In the genomic region with DNA sequence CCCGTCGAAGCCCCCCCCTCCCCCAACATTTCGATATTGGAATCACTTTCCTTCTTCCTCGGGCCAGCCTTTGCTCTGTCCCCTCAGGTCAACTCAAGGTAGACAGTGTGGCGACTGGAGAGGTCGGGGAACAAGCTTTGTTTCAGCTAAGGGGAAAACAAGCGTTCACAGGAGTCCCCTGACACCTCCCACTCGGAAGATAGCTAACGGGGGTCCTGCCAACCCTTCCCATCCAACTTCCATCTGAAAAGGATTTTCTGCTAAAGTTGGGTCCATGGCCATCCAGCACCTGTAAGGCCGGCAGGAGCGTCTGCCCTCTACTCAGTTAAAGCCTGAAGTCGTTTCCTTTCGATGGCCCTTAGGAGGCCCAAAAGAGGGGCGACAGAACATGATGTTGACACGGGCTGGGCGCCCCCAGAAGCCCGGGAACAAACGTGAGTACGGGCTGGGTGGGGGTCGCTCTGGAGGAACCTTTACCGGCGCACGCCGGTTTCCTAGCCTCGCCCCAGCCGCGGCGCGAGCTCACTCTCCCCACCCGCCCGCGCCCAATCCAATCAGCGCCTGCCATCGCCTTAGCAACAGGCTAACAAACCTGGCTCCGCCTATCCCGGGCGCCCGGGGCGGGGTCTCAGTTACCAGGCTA, we compare ENCODE assay signal across 8 cellular contexts. TPM values are rescaled to one million over a fixed set of nuclear protein-coding genes. Genes with fewer than 3 reads are reported as not detected.
A peak's percentile ranks its signal among the peaks of the same experiment; 100 is the strongest.
DNase-seq lines count a peak whose midpoint lies in the region; ATAC-seq lines count a peak whose summit lies in the region.

No MANE protein-coding gene starts in this region.

- peaks cover 29% of the 10 kb centered on the region for H3K36me3 Mint-ChIP-seq in CD4-positive, CD25-positive, alpha-beta regulatory T cell
- H3K36me3 Mint-ChIP-seq in activated CD8-positive, alpha-beta T cell treated with anti-CD3 and anti-CD28 coated beads, Interleukin-2, amount 10 ng/mL, durations not matched to agents 7 days and 5 days (ENCODE audit: low read depth), result peaks cover 32% of the 10 kb centered on the region

- CTCF ChIA-PET in activated CD8-positive, alpha-beta T cell treated with anti-CD3 and anti-CD28 coated beads, Interleukin-2, amount 10 ng/mL, durations not matched to agents 7 days and 5 days (lab: Charles Lee), result interaction anchor here (0.7 to 1.6 kb wide), 6 partner anchors 66 to 216 kb away, joined by 3 to 6 read pairs (median 4); no protein-coding TSS in a partner anchor

- H3K27me3 ChIP-seq in CD4-positive, CD25-positive, alpha-beta regulatory T cell (ENCODE audit: control insufficient read depth, insufficient read depth, low read length), result no peaks in the 10 kb centered on the region
- no peaks in the 10 kb centered on the region for H3K27me3 ChIP-seq in ectodermal cell (ENCODE audit: control insufficient read depth, insufficient read depth, low read length, poor library complexity, severe bottlenecking)

- H3K27me3 Mint-ChIP-seq in CD4-positive, CD25-positive, alpha-beta regulatory T cell, result peaks cover 4% of the 10 kb centered on the region
- no peaks in the 10 kb centered on the region for H3K27me3 Mint-ChIP-seq in activated CD8-positive, alpha-beta T cell treated with anti-CD3 and anti-CD28 coated beads, Interleukin-2, amount 10 ng/mL, durations not matched to agents 7 days and 5 days (ENCODE audit: low read depth)

- POLR2A ChIA-PET in activated CD8-positive, alpha-beta T cell treated with anti-CD3 and anti-CD28 coated beads, Interleukin-2, amount 10 ng/mL, durations not matched to agents 7 days and 5 days (lab: Charles Lee), result interaction anchor here (0.6 to 2.2 kb wide), 33 partner anchors 9 to 971 kb away, joined by 3 to 36 read pairs (median 4); a partner anchor contains a TSS

- ATAC-seq in CD4-positive, CD25-positive, alpha-beta regulatory T cell (ENCODE audit: low read depth in 2 of 2), result peak; percentile 59 to 63
- peak; percentile 47 for ATAC-seq in GM19463 (IDR thresholded peaks at IDR 0.05; ENCODE audit: unreplicated experiment)
- ATAC-seq in activated CD8-positive, alpha-beta T cell treated with anti-CD3 and anti-CD28 coated beads, Interleukin-2, amount 10 ng/mL, durations not matched to agents 7 days and 5 days, result peak; percentile 59

- H3K27ac Mint-ChIP-seq in CD4-positive, CD25-positive, alpha-beta regulatory T cell, result peak overlapping the region; percentile 99 to 100 (median 100)
- peak overlapping the region; percentile 99 for H3K27ac Mint-ChIP-seq in activated CD8-positive, alpha-beta T cell treated with anti-CD3 and anti-CD28 coated beads, Interleukin-2, amount 10 ng/mL, durations not matched to agents 7 days and 5 days

- no peaks in the 10 kb centered on the region for H3K9me3 Mint-ChIP-seq in CD4-positive, CD25-positive, alpha-beta regulatory T cell
- no peaks in the 10 kb centered on the region for H3K9me3 Mint-ChIP-seq in activated CD8-positive, alpha-beta T cell treated with anti-CD3 and anti-CD28 coated beads, Interleukin-2, amount 10 ng/mL, durations not matched to agents 7 days and 5 days (ENCODE audit: insufficient read depth)

- peak overlapping the region; percentile 94 to 99 (median 96) for H3K4me3 Mint-ChIP-seq in CD4-positive, CD25-positive, alpha-beta regulatory T cell
- H3K4me3 Mint-ChIP-seq in activated CD8-positive, alpha-beta T cell treated with anti-CD3 and anti-CD28 coated beads, Interleukin-2, amount 10 ng/mL, durations not matched to agents 7 days and 5 days, result peak overlapping the region; percentile 87

- WGBS in ectodermal cell, 2 experiments, result 0% methylated on average over 39 of the region's 39 CpGs

- H3K4me3 ChIP-seq in CD4-positive, CD25-positive, alpha-beta regulatory T cell (ENCODE audit: low read depth, low read length), result peak overlapping the region; percentile 99
- peak overlapping the region; percentile 79 for H3K4me3 ChIP-seq in ectodermal cell (ENCODE audit: insufficient read depth, low read depth, low read length)

- peaks cover 23% of the 10 kb centered on the region for H3K36me3 ChIP-seq in CD4-positive, CD25-positive, alpha-beta regulatory T cell (ENCODE audit: control insufficient read depth, insufficient read depth, low read length)
- H3K36me3 ChIP-seq in ectodermal cell (ENCODE audit: control insufficient read depth, insufficient read depth, low read length), result peaks cover 7% of the 10 kb centered on the region

- H3K9me3 ChIP-seq in CD4-positive, CD25-positive, alpha-beta regulatory T cell (ENCODE audit: control insufficient read depth in 2 of 2, low read length in 2 of 2), result no peaks in the 10 kb centered on the region
- H3K9me3 ChIP-seq in ectodermal cell (ENCODE audit: control insufficient read depth, low read length), result no peaks in the 10 kb centered on the region

- peaks cover 52% of the 10 kb centered on the region for H3K4me1 ChIP-seq in CD4-positive, CD25-positive, alpha-beta regulatory T cell (ENCODE audit: control insufficient read depth, insufficient read depth, low read length, poor library complexity, severe bottlenecking)
- H3K4me1 ChIP-seq in ectodermal cell (ENCODE audit: control insufficient read depth, insufficient read depth, low read length), result peaks cover 4% of the 10 kb centered on the region

- DNase-seq in CD4-positive, CD25-positive, alpha-beta regulatory T cell, result peak; percentile 96 to 98 (median 97)
- DNase-seq in HK-2 (ENCODE audit: unreplicated experiment) (peak; percentile 89), NCI-H82 treated with DMSO at 0.1 percent for 48 hours (lab: John Stamatoyannopoulos, UW; ENCODE audit: unreplicated experiment) (peak; percentile 90), lung microvascular endothelial cell (ENCODE audit: low read depth in 2 of 2) (peak; percentile 94 to 96)
- peak; percentile 99 for DNase-seq in activated CD8-positive, alpha-beta T cell treated with anti-CD3 and anti-CD28 coated beads, Interleukin-2, amount 10 ng/mL, durations not matched to agents 7 days and 5 days
- DNase-seq in stimulated activated CD4-positive, alpha-beta T cell treated with anti-CD3 and anti-CD28 coated beads, TNF-alpha, amount 100 ng/mL, for 24 hours (ENCODE audit: low read depth in 3 of 3), result peak; percentile 97 to 99 (median 98)

- peaks cover 26 to 46% (median 33%) of the 10 kb centered on the region in 4 donors for H3K4me1 Mint-ChIP-seq in CD4-positive, CD25-positive, alpha-beta regulatory T cell
- H3K4me1 Mint-ChIP-seq in activated CD8-positive, alpha-beta T cell treated with anti-CD3 and anti-CD28 coated beads, Interleukin-2, amount 10 ng/mL, durations not matched to agents 7 days and 5 days (ENCODE audit: low read depth), result peaks cover 32% of the 10 kb centered on the region

- H3K27ac ChIP-seq in CD4-positive, CD25-positive, alpha-beta regulatory T cell (ENCODE audit: insufficient read depth, low read length, poor library complexity, severe bottlenecking), result peak overlapping the region; percentile 100
- peak overlapping the region; percentile 100 for H3K27ac ChIP-seq in ectodermal cell (ENCODE audit: insufficient read depth, low read depth, low read length, poor library complexity, severe bottlenecking)

RNA-seq across cellular contexts. Expression of a gene that starts 2.5 kb away (rescaled TPM):
- 228 TPM for total RNA-seq in CD4-positive, CD25-positive, alpha-beta regulatory T cell
- 100 to 1,000 TPM; 102 to 194 (median 149) TPM for polyA plus RNA-seq in CD4-positive, CD25-positive, alpha-beta regulatory T cell
- total RNA-seq in activated CD8-positive, alpha-beta T cell treated with anti-CD3 and anti-CD28 coated beads, Interleukin-2, amount 10 ng/mL, durations not matched to agents 7 days and 5 days, result 10 to 100 TPM; 36.5 to 37.1 TPM
- 80.2 TPM for polyA plus RNA-seq in ectodermal cell (2013, experiment 1 of 4)
- polyA plus RNA-seq in ectodermal cell (2013, experiment 2 of 4), result 58.1 TPM
- 49.8 TPM for polyA plus RNA-seq in ectodermal cell (2013, experiment 3 of 4)
- polyA plus RNA-seq in ectodermal cell (2013, experiment 4 of 4), result 39.2 TPM
- 61.0 and 95.6 TPM in 2 replicates for total RNA-seq in lung microvascular endothelial cell

Comparison
In these comparisons a context has a peak if more than half of its experiments do, and no peak if none do; other contexts are left out.
1. Peak in every context shown above with its lines: DNase-seq, ATAC-seq, H3K4me3 ChIP-seq and H3K27ac ChIP-seq.